18 cellular contexts compared by ENCODE assay signal in genomic region chr16:4025428-4025827, GRCh38.
DNase-seq lines count a peak whose midpoint lies in the region; ATAC-seq and TF ChIP-seq lines count a peak whose summit lies in the region.
"Had no signal": no experiment of that assay in that cellular context is flagged by ENCODE, and none has a peak within 500 bp of the region (broad histone marks: within the 10 kb centered on the region; RNA-seq: fewer than 3 reads in every experiment).

No MANE protein-coding gene starts in this region.

- no peaks in the 10 kb centered on the region for H3K27me3 Mint-ChIP-seq in T-helper 1 cell treated with Interleukin-12 subunit alpha and Interleukin-12 subunit beta and Interleukin-4 antibody, amounts not matched to agents 30 μg/mL and 1 μg/mL, for 36 hours (ENCODE audit: low read depth)
- H3K27me3 Mint-ChIP-seq: CD4-positive, alpha-beta T cell had no signal

- H2AFZ ChIP-seq in neuronal stem cell (ENCODE audit: low read length) (no peak overlapping the region), Karpas-422 (ENCODE audit: low read length) (no peak overlapping the region)
- H2AFZ ChIP-seq: GM23338 had no signal

- TF ChIP-seq EP300 in gastroesophageal sphincter (IDR thresholded peaks at IDR 0.05) = no peak

- TF ChIP-seq POLR2A in gastroesophageal sphincter (IDR thresholded peaks at IDR 0.05) = no peak

- WGBS in gastroesophageal sphincter (ENCODE audit: low coverage in 1 of 2), 2 donors = 67 to 93% methylated on average over 1 to 13 of the region's 14 CpGs
- WGBS in neuronal stem cell (ENCODE audit: extremely low coverage in 2 of 2, insufficient read length in 2 of 2, insufficient replicate concordance in 1 of 2), 2 donors = no CpG with 5 or more reads among the region's 14 CpGs

- peaks cover 3% of the 10 kb centered on the region for H3K4me1 Mint-ChIP-seq in T-helper 1 cell treated with Interleukin-12 subunit alpha and Interleukin-12 subunit beta and Interleukin-4 antibody, amounts not matched to agents 30 μg/mL and 1 μg/mL, for 36 hours (ENCODE audit: low read depth)

- intact Hi-C loops in left ventricle myocardium superior (cut with micrococcal nuclease) (no loop called here), cardiac septum (cut with DNase I) (no loop called here)

- no peak overlapping the region for H4K91ac ChIP-seq in neuronal stem cell (ENCODE audit: low read depth, low read length, poor library complexity)

- H3K4me2 ChIP-seq in neuronal stem cell (ENCODE audit: insufficient read depth, low read length, poor library complexity, severe bottlenecking) (no peak overlapping the region), Karpas-422 (ENCODE audit: low read depth, low read length, poor library complexity, severe bottlenecking) (no peak overlapping the region)
- H3K4me2 ChIP-seq: A549, GM23338 had no signal

- H3K79me1 ChIP-seq in neuronal stem cell (ENCODE audit: low read depth, low read length) = no peaks in the 10 kb centered on the region

- no peak overlapping the region for H2BK15ac ChIP-seq in neuronal stem cell (ENCODE audit: low read length)

- peak overlapping the region; percentile 73 for H3K23ac ChIP-seq in neuronal stem cell (ENCODE audit: low read depth, low read length, poor library complexity)

- no peaks in the 10 kb centered on the region for H4K20me1 ChIP-seq in Karpas-422 (ENCODE audit: insufficient read depth, low read depth, low read length)

- H3K27me3 ChIP-seq in gastroesophageal sphincter (no peaks in the 10 kb centered on the region), neuronal stem cell (ENCODE audit: control insufficient read depth in 3 of 3, insufficient read depth in 3 of 3, low read depth in 1 of 3, low read length in 3 of 3) (no peaks in the 10 kb centered on the region), Karpas-422 (ENCODE audit: low read length) (no peaks in the 10 kb centered on the region)

- H3K27ac Mint-ChIP-seq in T-helper 1 cell treated with Interleukin-12 subunit alpha and Interleukin-12 subunit beta and Interleukin-4 antibody, amounts not matched to agents 30 μg/mL and 1 μg/mL, for 36 hours = peak overlapping the region; percentile 9
- H3K27ac Mint-ChIP-seq: CD4-positive, alpha-beta T cell; GM23338 had no signal

- no peak for TF ChIP-seq CTCF in gastroesophageal sphincter (IDR thresholded peaks at IDR 0.05)

- no peak overlapping the region for H3K4ac ChIP-seq in neuronal stem cell (ENCODE audit: low read length)

- H3K4me1 ChIP-seq in gastroesophageal sphincter (no peaks in the 10 kb centered on the region), neuronal stem cell (ENCODE audit: control insufficient read depth in 2 of 2, insufficient read depth in 1 of 2, low read depth in 1 of 2, low read length in 2 of 2) (no peaks in the 10 kb centered on the region), Karpas-422 (ENCODE audit: low read length) (no peaks in the 10 kb centered on the region)

- peak overlapping the region; percentile 68 for H2AK5ac ChIP-seq in neuronal stem cell (ENCODE audit: low read depth, low read length)

- H2BK12ac ChIP-seq in neuronal stem cell (ENCODE audit: low read length) = no peak overlapping the region

- no peaks in the 10 kb centered on the region for H3K9me3 Mint-ChIP-seq in T-helper 1 cell treated with Interleukin-12 subunit alpha and Interleukin-12 subunit beta and Interleukin-4 antibody, amounts not matched to agents 30 μg/mL and 1 μg/mL, for 36 hours
- H3K9me3 Mint-ChIP-seq: CD4-positive, alpha-beta T cell had no signal

- DNase-seq in T-helper 1 cell (no peak), left ventricle myocardium superior (peak; percentile 41), cardiac septum (ENCODE audit: low spot score) (no peak), neuronal stem cell (ENCODE audit: low spot score) (no peak), Karpas-422 (no peak)
- DNase-seq: AML-193; Caco-2; CD4-positive, alpha-beta T cell; DMS79; GDM1; H7 had no signal

- no peaks in the 10 kb centered on the region for H3K79me2 ChIP-seq in Karpas-422 (ENCODE audit: low read length)

- H3K9ac ChIP-seq in neuronal stem cell (ENCODE audit: low read depth, low read length, poor library complexity) (peak overlapping the region; percentile 50), Karpas-422 (ENCODE audit: low read length) (no peak overlapping the region)

- no peak overlapping the region for H2BK120ac ChIP-seq in neuronal stem cell (ENCODE audit: low read depth, low read length)

- H3K4me3 ChIP-seq in gastroesophageal sphincter = no peak overlapping the region
- no peak overlapping the region for H3K4me3 ChIP-seq in neuronal stem cell (ENCODE audit: low read length in 2 of 2)
- H3K4me3 ChIP-seq in Karpas-422 (ENCODE audit: low read length) = no peak overlapping the region
- H3K4me3 ChIP-seq: A549, GM23338 had no signal

- no peaks in the 10 kb centered on the region for H3K36me3 Mint-ChIP-seq in T-helper 1 cell treated with Interleukin-12 subunit alpha and Interleukin-12 subunit beta and Interleukin-4 antibody, amounts not matched to agents 30 μg/mL and 1 μg/mL, for 36 hours (ENCODE audit: low read depth)

- peak overlapping the region; percentile 22 for H2BK5ac ChIP-seq in neuronal stem cell (ENCODE audit: low read length)

- no peak overlapping the region for H3K27ac ChIP-seq in gastroesophageal sphincter
- H3K27ac ChIP-seq in neuronal stem cell (replicated peaks; ENCODE audit: low read length) = no peak overlapping the region
- no peak overlapping the region for H3K27ac ChIP-seq in Karpas-422 (ENCODE audit: low read length)
- H3K27ac ChIP-seq: 22Rv1, A549, C4-2B had no signal

- H3K9me3 ChIP-seq in gastroesophageal sphincter (no peaks in the 10 kb centered on the region), neuronal stem cell (replicated peaks in 1 of 2; ENCODE audit: control insufficient read depth in 2 of 2, insufficient read depth in 1 of 2, low read depth in 1 of 2, low read length in 2 of 2) (peaks cover 2 to 6% of the 10 kb centered on the region in 2 donors), Karpas-422 (ENCODE audit: low read length) (peaks cover 6% of the 10 kb centered on the region; the same call in 1 of the 2 replicates)
- H3K9me3 ChIP-seq: A549, Caco-2 had no signal

- peak overlapping the region; percentile 85 for H3K18ac ChIP-seq in neuronal stem cell (ENCODE audit: low read length)

- no peak overlapping the region for H4K8ac ChIP-seq in neuronal stem cell (ENCODE audit: low read depth, low read length)

- no peaks in the 10 kb centered on the region for H3K9me2 ChIP-seq in Karpas-422 (replicated peaks; ENCODE audit: insufficient read depth, low read length)

- peak overlapping the region; percentile 56 for H3K14ac ChIP-seq in neuronal stem cell (ENCODE audit: low read length)

- no peak overlapping the region for H3K4me3 Mint-ChIP-seq in T-helper 1 cell treated with Interleukin-12 subunit alpha and Interleukin-12 subunit beta and Interleukin-4 antibody, amounts not matched to agents 30 μg/mL and 1 μg/mL, for 36 hours
- H3K4me3 Mint-ChIP-seq: CD4-positive, alpha-beta T cell; GM23338 had no signal

- peak; percentile 48 for ATAC-seq in left ventricle myocardium superior
- peak; percentile 43 for ATAC-seq in gastroesophageal sphincter
- ATAC-seq in GM21381 (IDR thresholded peaks at IDR 0.05; ENCODE audit: unreplicated experiment) = no peak
- ATAC-seq: A549, GM23338 had no signal

- H3K36me3 ChIP-seq in gastroesophageal sphincter (no peaks in the 10 kb centered on the region), neuronal stem cell (replicated peaks in 1 of 2; ENCODE audit: control insufficient read depth in 2 of 2, insufficient read depth in 2 of 2, low read length in 2 of 2) (no peaks in the 10 kb centered on the region), Karpas-422 (ENCODE audit: insufficient read depth, low read length) (no peaks in the 10 kb centered on the region)
